ENCODE assay signal across 11 cellular contexts in the genomic region with DNA sequence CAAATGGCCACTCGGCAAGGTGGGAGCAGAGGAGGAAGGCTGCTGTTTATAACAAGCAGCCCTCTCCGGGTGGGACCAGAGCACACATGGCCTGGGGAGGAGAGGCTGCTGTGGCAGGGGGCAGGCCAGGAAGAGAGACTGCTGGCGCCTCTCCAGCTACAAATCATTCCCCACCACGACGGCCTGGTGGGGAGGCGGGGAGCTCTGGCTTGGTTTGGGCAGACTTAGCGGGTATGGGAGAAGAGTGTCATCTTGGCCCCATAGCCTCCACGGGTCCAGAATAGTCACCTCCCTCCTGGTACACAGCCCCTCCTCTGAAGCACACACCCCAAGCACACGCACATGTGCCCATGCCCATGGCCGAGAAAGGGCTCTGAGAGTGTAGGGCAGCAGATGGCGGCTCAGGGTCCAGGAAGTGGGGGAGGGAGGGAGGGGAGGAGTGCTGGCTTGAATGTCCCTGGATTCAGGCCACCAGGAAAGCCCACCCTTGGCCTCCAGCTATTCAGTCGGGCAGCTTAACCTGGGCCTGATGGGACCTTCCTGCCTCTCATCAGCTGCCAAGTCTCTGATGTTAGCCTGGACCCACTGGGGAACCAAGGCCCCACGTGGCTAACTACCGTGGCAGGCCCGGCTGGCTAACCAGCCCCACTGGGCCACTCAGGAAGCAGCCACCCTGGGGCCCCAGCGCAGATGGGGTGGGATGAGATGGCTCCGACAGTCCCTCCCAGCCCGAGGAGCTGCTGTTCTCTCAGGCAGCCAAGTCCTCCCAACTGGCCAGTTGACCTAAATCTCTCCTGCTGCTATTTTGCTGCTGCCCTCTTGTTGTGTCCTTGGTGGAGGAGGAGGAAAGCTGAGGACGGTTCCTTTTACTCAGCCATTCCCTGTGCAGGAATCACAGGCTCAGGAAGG. TPM values are rescaled to one million over a fixed set of nuclear protein-coding genes. Genes with fewer than 3 reads are reported as not detected.
DNase-seq lines count a peak whose midpoint lies in the region; ATAC-seq, FAIRE-seq and TF ChIP-seq lines count a peak whose summit lies in the region.
"Had no signal": no experiment of that assay in that cellular context is flagged by ENCODE, and none has a peak within 500 bp of the region (broad histone marks: within the 10 kb centered on the region; RNA-seq: fewer than 3 reads in every experiment).

No MANE protein-coding gene starts in this region.

- BruUV-seq in A673 (replicated peaks; lab: Mats Ljungman, UMichigan) = no TSS peak

- DNase-seq in BE2C (peak; percentile 76), G401 (ENCODE audit: low spot score) (peak; percentile 90), RPMI7951 (ENCODE audit: low read depth) (peak; percentile 12), right cardiac atrium (no peak), HTR-8/SVneo (ENCODE audit: insufficient read length, low spot score) (no peak), nucleus accumbens (lab: John Stamatoyannopoulos, UW) (no peak), A673 (ENCODE audit: low spot score) (no peak)
- DNase-seq: activated CD4-positive, alpha-beta T cell treated with anti-CD3 and anti-CD28 coated beads for 48 hours; foreskin keratinocyte had no signal

- POLR2A ChIA-PET in A673 (lab: Charles Lee; ENCODE audit: low non-redundant PET) = no interaction called here

- 52% methylated on average over 19 of the region's 19 CpGs for WGBS in right cardiac atrium

- H3K36me3 ChIP-seq in BE2C = peaks cover 16% of the 10 kb centered on the region
- no peaks in the 10 kb centered on the region for H3K36me3 ChIP-seq in A673 (ENCODE audit: insufficient read depth, low read length, poor library complexity, severe bottlenecking)

- in situ Hi-C loops in G401 (cut with HindIII; ENCODE audit: low sequenced_read_pairs) = no loop called here

- CTCF ChIA-PET in A673 (lab: Charles Lee) = interaction anchor here (0.5 kb wide), 1 partner anchor 177 kb away, joined by 3 read pairs; no protein-coding TSS in a partner anchor

- H3K27ac ChIP-seq in right cardiac atrium (ENCODE audit: low read length) (no peak overlapping the region), A673 (ENCODE audit: low read depth, low read length, poor library complexity, severe bottlenecking) (no peak overlapping the region)
- H3K27ac ChIP-seq: foreskin keratinocyte, SJSA1 had no signal

- no peak for FAIRE-seq in HTR-8/SVneo (lab: Jason Lieb, UNC)

- peaks cover 22% of the 10 kb centered on the region for H3K4me1 ChIP-seq in BE2C
- H3K4me1 ChIP-seq in right cardiac atrium (ENCODE audit: control insufficient read depth, insufficient read depth, low read length) = no peaks in the 10 kb centered on the region
- peaks cover 4% of the 10 kb centered on the region for H3K4me1 ChIP-seq in A673 (ENCODE audit: insufficient read depth, low read length, poor library complexity, severe bottlenecking)
- H3K4me1 ChIP-seq: foreskin keratinocyte, SJSA1 had no signal

- peak overlapping the region; percentile 6; the same call in 1 of the 2 replicates for H3K4me3 ChIP-seq in BE2C (ENCODE audit: low read depth, low read length)
- H3K4me3 ChIP-seq in right cardiac atrium (ENCODE audit: low read length) = no peak overlapping the region
- H3K4me3 ChIP-seq in A673 (ENCODE audit: low read depth, low read length, poor library complexity, severe bottlenecking) = no peak overlapping the region
- H3K4me3 ChIP-seq: SJSA1 had no signal

- TF ChIP-seq CTCF in BE2C (IDR thresholded peaks at IDR 0.05; ENCODE audit: low read depth, low read length) (no peak), A673 (conservative IDR thresholded peaks at IDR 0.05; ENCODE audit: low read depth, low read length) (no peak)

- intact Hi-C loops in right cardiac atrium (cut with DNase I) = no loop called here
- intact Hi-C loops in A673 (cut with micrococcal nuclease; ENCODE audit: unreplicated experiment) = no loop called here

- H3K27me3 ChIP-seq in BE2C (no peaks in the 10 kb centered on the region), right cardiac atrium (ENCODE audit: control insufficient read depth, insufficient read depth) (no peaks in the 10 kb centered on the region), A673 (replicated peaks; ENCODE audit: insufficient read depth, low read depth, low read length, poor library complexity) (no peaks in the 10 kb centered on the region)
- H3K27me3 ChIP-seq: foreskin keratinocyte, SJSA1 had no signal

- H3K9me3 ChIP-seq in BE2C (no peaks in the 10 kb centered on the region), right cardiac atrium (ENCODE audit: control insufficient read depth, low read length) (no peaks in the 10 kb centered on the region), A673 (ENCODE audit: low read depth, low read length, poor library complexity, severe bottlenecking) (no peaks in the 10 kb centered on the region)
- H3K9me3 ChIP-seq: SJSA1 had no signal

- ATAC-seq in right cardiac atrium (peak; percentile 19 to 29), HG02571 (IDR thresholded peaks at IDR 0.05; ENCODE audit: unreplicated experiment) (no peak)

RNA-seq across cellular contexts. Expression of gene LRP8, which starts 10.9 kb away (rescaled TPM):
- polyA plus RNA-seq in BE2C (2012; ENCODE audit: insufficient read depth, insufficient read length, low read depth) = 24.0 TPM
- total RNA-seq in G401 (2014; rRNA removed; shearing (Covaris generic)) = 7.0 and 8.0 TPM in 2 replicates
- total RNA-seq in RPMI7951 (2014; rRNA removed; shearing (Covaris generic)) = 35.4 and 39.2 TPM in 2 replicates
- 1 to 10 TPM; 1.3 to 2.6 (median 1.9) TPM for total RNA-seq in right cardiac atrium
- 0.27 TPM for polyA plus RNA-seq in right cardiac atrium
- total RNA-seq in A673 (2021) = 24.6 and 24.7 TPM in 2 replicates

Comparison
In these comparisons a context has a peak if more than half of its experiments do, and no peak if none do; other contexts are left out.
1. DNase-seq: peak in BE2C (single experiment), G401 (single experiment) and RPMI7951 (single experiment); none in right cardiac atrium (0 of 3), HTR-8/SVneo (single experiment), nucleus accumbens (0 of 56) and A673 (single experiment).